ENCODE assay signal across 17 cellular contexts in genomic region chr12:293199-293598, GRCh38. TPM values are rescaled to one million over a fixed set of nuclear protein-coding genes. Genes with fewer than 3 reads are reported as not detected.
"Had no signal": no experiment of that assay in that cellular context is flagged by ENCODE, and none has a peak within 500 bp of the region (broad histone marks: within the 10 kb centered on the region; RNA-seq: fewer than 3 reads in every experiment).

No MANE protein-coding gene starts in this region.

- H3K27ac ChIP-seq: ascending aorta, coronary artery, stomach, WERI-Rb-1 had no signal

- H3K4me3 ChIP-seq: ascending aorta, coronary artery, stomach had no signal

- H3K4me1 ChIP-seq: ascending aorta had no signal

- H3K9me3 ChIP-seq: ascending aorta, stomach had no signal

- H3K4me3 Mint-ChIP-seq: mesothelial cell of epicardium; T-helper 1 cell treated with Interleukin-12 subunit alpha and Interleukin-12 subunit beta and Interleukin-4 antibody, amounts not matched to agents 30 μg/mL and 1 μg/mL, for 36 hours had no signal

- H3K9me3 Mint-ChIP-seq: mesothelial cell of epicardium; T-helper 1 cell treated with Interleukin-12 subunit alpha and Interleukin-12 subunit beta and Interleukin-4 antibody, amounts not matched to agents 30 μg/mL and 1 μg/mL, for 36 hours had no signal

- ATAC-seq: left lobe of liver had no signal

- H3K27ac Mint-ChIP-seq: T-helper 1 cell treated with Interleukin-12 subunit alpha and Interleukin-12 subunit beta and Interleukin-4 antibody, amounts not matched to agents 30 μg/mL and 1 μg/mL, for 36 hours had no signal

- H3K4me1 Mint-ChIP-seq: mesothelial cell of epicardium had no signal

- DNase-seq: activated CD4-positive, alpha-beta T cell treated with anti-CD3 and anti-CD28 coated beads for 1 hour; erythroblast; hypothalamus; islet precursor cell; occipital lobe; posterior cingulate gyrus; stimulated activated CD4-positive, alpha-beta T cell treated with anti-CD3 and anti-CD28 coated beads, Interleukin-12 subunit alpha, Interleukin-12 subunit beta, amount 100 ng/mL, for 4 hours; stimulated activated CD4-positive, alpha-beta T cell treated with anti-CD3 and anti-CD28 coated beads, Interleukin-2, amount 100 ng/mL, for 24 hours; stomach; trophoblast cell; WERI-Rb-1 had no signal

- H3K27me3 ChIP-seq: ascending aorta, stomach had no signal

RNA-seq across cellular contexts. Expression of gene SLC6A13, which starts 30.6 kb away (rescaled TPM):
- total RNA-seq: ascending aorta, lung microvascular endothelial cell, stomach had no signal
- polyA plus RNA-seq: stomach had no signal
